ENCODE assay signal across 1 cellular context in the genomic region with DNA sequence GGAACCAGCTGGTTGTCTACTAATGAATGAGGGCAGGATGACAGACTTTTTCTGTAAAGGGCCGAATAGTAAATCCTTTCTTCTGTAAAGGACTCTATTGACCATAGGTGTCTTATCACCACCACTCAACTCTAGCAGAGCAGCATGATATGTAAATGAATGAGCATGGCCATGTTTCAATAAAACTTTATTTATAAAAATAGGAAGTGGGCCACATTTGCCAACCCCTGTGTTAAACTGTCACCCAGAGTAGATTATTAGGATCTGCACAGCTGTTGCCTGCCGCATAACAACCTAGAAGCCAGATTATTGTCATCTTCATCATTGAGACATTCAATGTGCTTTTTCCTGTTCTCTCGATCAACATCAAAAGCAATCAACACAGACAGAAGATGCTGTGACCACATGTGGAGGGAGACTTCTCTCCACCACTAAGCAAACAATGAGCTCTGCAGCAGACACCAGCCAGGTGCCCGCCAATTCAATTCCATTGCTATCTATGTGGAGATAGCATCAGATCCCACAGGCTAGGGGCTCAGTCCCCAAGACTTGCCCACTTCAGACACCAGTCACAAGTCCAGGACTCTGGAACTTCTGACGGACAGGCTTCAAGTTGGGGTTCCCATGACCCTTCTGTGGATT.
TF ChIP-seq lines count a peak whose summit lies in the region.

No MANE protein-coding gene starts in this region.

TF ChIP-seq in SK-N-SH, 30 proteins besides CTCF, POLR2A, EP300 and RAD21:
- TF ChIP-seq, protein P1, sequence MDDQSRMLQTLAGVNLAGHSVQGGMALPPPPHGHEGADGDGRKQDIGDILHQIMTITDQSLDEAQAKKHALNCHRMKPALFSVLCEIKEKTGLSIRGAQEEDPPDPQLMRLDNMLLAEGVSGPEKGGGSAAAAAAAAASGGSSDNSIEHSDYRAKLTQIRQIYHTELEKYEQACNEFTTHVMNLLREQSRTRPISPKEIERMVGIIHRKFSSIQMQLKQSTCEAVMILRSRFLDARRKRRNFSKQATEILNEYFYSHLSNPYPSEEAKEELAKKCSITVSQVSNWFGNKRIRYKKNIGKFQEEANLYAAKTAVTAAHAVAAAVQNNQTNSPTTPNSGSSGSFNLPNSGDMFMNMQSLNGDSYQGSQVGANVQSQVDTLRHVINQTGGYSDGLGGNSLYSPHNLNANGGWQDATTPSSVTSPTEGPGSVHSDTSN (IDR thresholded peaks at IDR 0.05): no peak
- TF ChIP-seq, protein P2, sequence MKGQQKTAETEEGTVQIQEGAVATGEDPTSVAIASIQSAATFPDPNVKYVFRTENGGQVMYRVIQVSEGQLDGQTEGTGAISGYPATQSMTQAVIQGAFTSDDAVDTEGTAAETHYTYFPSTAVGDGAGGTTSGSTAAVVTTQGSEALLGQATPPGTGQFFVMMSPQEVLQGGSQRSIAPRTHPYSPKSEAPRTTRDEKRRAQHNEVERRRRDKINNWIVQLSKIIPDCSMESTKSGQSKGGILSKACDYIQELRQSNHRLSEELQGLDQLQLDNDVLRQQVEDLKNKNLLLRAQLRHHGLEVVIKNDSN (IDR thresholded peaks at IDR 0.05; ENCODE audit: borderline replicate concordance, low read depth): no peak
- no peak for TF ChIP-seq CHD2 (IDR thresholded peaks at IDR 0.05; ENCODE audit: low read length, partially characterized antibody)
- no peak for TF ChIP-seq JUND (IDR thresholded peaks at IDR 0.05)
- TF ChIP-seq, protein P3, sequence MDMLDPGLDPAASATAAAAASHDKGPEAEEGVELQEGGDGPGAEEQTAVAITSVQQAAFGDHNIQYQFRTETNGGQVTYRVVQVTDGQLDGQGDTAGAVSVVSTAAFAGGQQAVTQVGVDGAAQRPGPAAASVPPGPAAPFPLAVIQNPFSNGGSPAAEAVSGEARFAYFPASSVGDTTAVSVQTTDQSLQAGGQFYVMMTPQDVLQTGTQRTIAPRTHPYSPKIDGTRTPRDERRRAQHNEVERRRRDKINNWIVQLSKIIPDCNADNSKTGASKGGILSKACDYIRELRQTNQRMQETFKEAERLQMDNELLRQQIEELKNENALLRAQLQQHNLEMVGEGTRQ (IDR thresholded peaks at IDR 0.05; ENCODE audit: borderline replicate concordance, low read depth, low read length): no peak
- TF ChIP-seq GABPA (IDR thresholded peaks at IDR 0.05; ENCODE audit: low read depth): no peak
- no peak for TF ChIP-seq RFX5 (IDR thresholded peaks at IDR 0.05; ENCODE audit: low read length)
- TF ChIP-seq POLR2AphosphoS5 (IDR thresholded peaks at IDR 0.05; ENCODE audit: low read depth, low read length): no peak
- TF ChIP-seq, protein P4, sequence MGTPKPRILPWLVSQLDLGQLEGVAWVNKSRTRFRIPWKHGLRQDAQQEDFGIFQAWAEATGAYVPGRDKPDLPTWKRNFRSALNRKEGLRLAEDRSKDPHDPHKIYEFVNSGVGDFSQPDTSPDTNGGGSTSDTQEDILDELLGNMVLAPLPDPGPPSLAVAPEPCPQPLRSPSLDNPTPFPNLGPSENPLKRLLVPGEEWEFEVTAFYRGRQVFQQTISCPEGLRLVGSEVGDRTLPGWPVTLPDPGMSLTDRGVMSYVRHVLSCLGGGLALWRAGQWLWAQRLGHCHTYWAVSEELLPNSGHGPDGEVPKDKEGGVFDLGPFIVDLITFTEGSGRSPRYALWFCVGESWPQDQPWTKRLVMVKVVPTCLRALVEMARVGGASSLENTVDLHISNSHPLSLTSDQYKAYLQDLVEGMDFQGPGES (IDR thresholded peaks at IDR 0.05; ENCODE audit: low read depth, low read length): no peak
- TF ChIP-seq NRF1 (IDR thresholded peaks at IDR 0.05; ENCODE audit: low read depth, low read length): no peak
- no peak for TF ChIP-seq MEF2A (IDR thresholded peaks at IDR 0.05; ENCODE audit: borderline replicate concordance, low read depth)
- TF ChIP-seq MXI1 (IDR thresholded peaks at IDR 0.05; ENCODE audit: low read depth, low read length): no peak
- TF ChIP-seq ELF1 (IDR thresholded peaks at IDR 0.05): no peak
- TF ChIP-seq, protein P5, sequence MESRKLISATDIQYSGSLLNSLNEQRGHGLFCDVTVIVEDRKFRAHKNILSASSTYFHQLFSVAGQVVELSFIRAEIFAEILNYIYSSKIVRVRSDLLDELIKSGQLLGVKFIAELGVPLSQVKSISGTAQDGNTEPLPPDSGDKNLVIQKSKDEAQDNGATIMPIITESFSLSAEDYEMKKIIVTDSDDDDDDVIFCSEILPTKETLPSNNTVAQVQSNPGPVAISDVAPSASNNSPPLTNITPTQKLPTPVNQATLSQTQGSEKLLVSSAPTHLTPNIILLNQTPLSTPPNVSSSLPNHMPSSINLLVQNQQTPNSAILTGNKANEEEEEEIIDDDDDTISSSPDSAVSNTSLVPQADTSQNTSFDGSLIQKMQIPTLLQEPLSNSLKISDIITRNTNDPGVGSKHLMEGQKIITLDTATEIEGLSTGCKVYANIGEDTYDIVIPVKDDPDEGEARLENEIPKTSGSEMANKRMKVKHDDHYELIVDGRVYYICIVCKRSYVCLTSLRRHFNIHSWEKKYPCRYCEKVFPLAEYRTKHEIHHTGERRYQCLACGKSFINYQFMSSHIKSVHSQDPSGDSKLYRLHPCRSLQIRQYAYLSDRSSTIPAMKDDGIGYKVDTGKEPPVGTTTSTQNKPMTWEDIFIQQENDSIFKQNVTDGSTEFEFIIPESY (IDR thresholded peaks at IDR 0.05; ENCODE audit: borderline replicate concordance, low read depth): no peak
- TF ChIP-seq FOXJ3 (CRISPR knock-in tag; IDR thresholded peaks at IDR 0.05): no peak
- TF ChIP-seq EZH2phosphoT487 (IDR thresholded peaks at IDR 0.05; ENCODE audit: borderline replicate concordance, low read depth): no peak
